In the genomic region with DNA sequence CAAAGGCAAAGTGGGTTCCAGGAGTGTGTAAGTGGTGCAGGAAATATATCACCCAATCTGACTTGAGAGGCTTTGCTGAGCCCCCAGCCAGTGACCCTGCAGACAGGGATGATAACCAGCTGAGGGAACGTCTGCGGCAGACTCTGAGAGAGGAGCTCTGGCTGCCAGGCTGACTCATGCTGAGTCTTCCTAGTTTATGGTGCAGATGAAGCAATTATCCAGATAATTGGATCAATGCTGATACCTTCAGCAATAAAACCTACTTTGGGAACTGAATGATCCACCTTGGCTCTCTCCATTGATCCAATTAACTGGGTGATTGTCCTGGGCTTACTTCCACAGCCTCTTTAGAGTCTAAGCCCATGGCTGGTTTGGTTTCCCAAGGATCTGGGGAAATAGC, we compare ENCODE assay signal across 1 cellular context.
TF ChIP-seq lines count a peak whose summit lies in the region.

No MANE protein-coding gene starts in this region.

TF ChIP-seq in liver, 16 proteins besides CTCF, POLR2A, EP300 and RAD21:
- TF ChIP-seq REST (IDR thresholded peaks at IDR 0.05) (no peak), MAX (IDR thresholded peaks at IDR 0.05) (no peak), GABPA (IDR thresholded peaks at IDR 0.05 in 1 of 2, conservative IDR thresholded peaks at IDR 0.05 in 1 of 2) (no peak), EGR1 (IDR thresholded peaks at IDR 0.05; ENCODE audit: low read depth in 2 of 2) (no peak), SP1 (IDR thresholded peaks at IDR 0.05) (no peak), JUND (IDR thresholded peaks at IDR 0.05) (no peak), TAF1 (conservative IDR thresholded peaks at IDR 0.05) (no peak), HNF4G (IDR thresholded peaks at IDR 0.05) (no peak), YY1 (IDR thresholded peaks at IDR 0.05) (no peak), ZBTB33 (IDR thresholded peaks at IDR 0.05) (no peak), HNF4A (conservative IDR thresholded peaks at IDR 0.05) (no peak), FOXA2 (IDR thresholded peaks at IDR 0.05) (no peak), RXRA (IDR thresholded peaks at IDR 0.05) (no peak), FOXA1 (IDR thresholded peaks at IDR 0.05) (no peak), NR2F2 (IDR thresholded peaks at IDR 0.05) (no peak)
- TF ChIP-seq, protein P1, sequence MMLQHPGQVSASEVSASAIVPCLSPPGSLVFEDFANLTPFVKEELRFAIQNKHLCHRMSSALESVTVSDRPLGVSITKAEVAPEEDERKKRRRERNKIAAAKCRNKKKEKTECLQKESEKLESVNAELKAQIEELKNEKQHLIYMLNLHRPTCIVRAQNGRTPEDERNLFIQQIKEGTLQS (IDR thresholded peaks at IDR 0.05): no peak
TF ChIP-seq in liver: peak in this region for 0.
